ENCODE assay signal across 1 cellular context in genomic region chrX:154044045-154044444, GRCh38.
TF ChIP-seq lines count a peak whose summit lies in the region.

No MANE protein-coding gene starts in this region.

TF ChIP-seq in IMR-90, 13 proteins besides CTCF, POLR2A, EP300 and RAD21 (continued from another document):
- no peak for TF ChIP-seq ELK1 (IDR thresholded peaks at IDR 0.05; ENCODE audit: borderline replicate concordance, low read depth, low read length)
- no peak for TF ChIP-seq USF2 (IDR thresholded peaks at IDR 0.05; ENCODE audit: low read depth, low read length)
- TF ChIP-seq RCOR1 (IDR thresholded peaks at IDR 0.05; ENCODE audit: insufficient replicate concordance, low read length), result no peak
- no peak for TF ChIP-seq SMC3 (IDR thresholded peaks at IDR 0.05; ENCODE audit: low read depth, low read length)
- no peak for TF ChIP-seq BHLHE40 (IDR thresholded peaks at IDR 0.05; ENCODE audit: low read depth, low read length)
- TF ChIP-seq MXI1 (IDR thresholded peaks at IDR 0.05; ENCODE audit: borderline replicate concordance, low read depth, low read length), result no peak
- no peak for TF ChIP-seq MAFK (IDR thresholded peaks at IDR 0.05; ENCODE audit: low read depth, low read length)
- TF ChIP-seq CEBPB (IDR thresholded peaks at IDR 0.05; ENCODE audit: low read depth, low read length), result no peak
- TF ChIP-seq NFE2L2 (IDR thresholded peaks at IDR 0.05; ENCODE audit: low read depth, low read length), result no peak
- no peak for TF ChIP-seq MAZ (IDR thresholded peaks at IDR 0.05; ENCODE audit: borderline replicate concordance, low read depth, low read length)
- TF ChIP-seq RFX5 (IDR thresholded peaks at IDR 0.05; ENCODE audit: low read depth, low read length), result no peak
- TF ChIP-seq CHD1 (IDR thresholded peaks at IDR 0.05; ENCODE audit: low read depth, low read length), result no peak
